15 cellular contexts compared by ENCODE assay signal in genomic region chr5:175596818-175597217, GRCh38.
"Had no signal": no experiment of that assay in that cellular context is flagged by ENCODE, and none has a peak within 500 bp of the region (broad histone marks: within the 10 kb centered on the region; RNA-seq: fewer than 3 reads in every experiment).

No MANE protein-coding gene starts in this region.

- DNase-seq: esophagus squamous epithelium; foreskin fibroblast; glutamatergic neuron; immature natural killer cell; naive thymus-derived CD4-positive, alpha-beta T cell; right cardiac atrium; stimulated activated CD4-positive, alpha-beta T cell treated with anti-CD3 and anti-CD28 coated beads, Interleukin-4, amount 100 ng/mL, for 1 hour; stimulated activated CD8-positive, alpha-beta memory T cell treated with anti-CD3 and anti-CD28 coated beads, Interleukin-4, amount 100 ng/mL, for 48 hours; stimulated activated naive CD8-positive, alpha-beta T cell treated with anti-CD3 and anti-CD28 coated beads, Interleukin-15, Interleukin-2, amounts not matched to agents 100 U/mL and 50 U/mL, for 24 hours; tibial artery; uterus had no signal

- ATAC-seq: gastroesophageal sphincter; naive thymus-derived CD4-positive, alpha-beta T cell; stimulated activated effector memory CD8-positive, alpha-beta T cell treated with anti-CD3 and anti-CD28 coated beads, Interleukin-12 subunit alpha, Interleukin-12 subunit beta, amount 100 ng/mL, for 72 hours; stimulated activated naive CD8-positive, alpha-beta T cell treated with anti-CD3 and anti-CD28 coated beads, Interleukin-15, Interleukin-2, amounts not matched to agents 100 U/mL and 50 U/mL, for 24 hours had no signal

- H3K27me3 ChIP-seq: upper lobe of left lung, uterus had no signal

- H3K27ac ChIP-seq: esophagus squamous epithelium, gastroesophageal sphincter, suprapubic skin, tibial artery, upper lobe of left lung, uterus had no signal

- H3K36me3 ChIP-seq: esophagus squamous epithelium, gastroesophageal sphincter, suprapubic skin, tibial artery, upper lobe of left lung, uterus had no signal

- H3K4me1 ChIP-seq: esophagus squamous epithelium, gastroesophageal sphincter, suprapubic skin, tibial artery, upper lobe of left lung, uterus had no signal

- H3K4me3 ChIP-seq: esophagus squamous epithelium, gastroesophageal sphincter, suprapubic skin, tibial artery, upper lobe of left lung, uterus had no signal

- H3K9me3 ChIP-seq: esophagus squamous epithelium, gastroesophageal sphincter, suprapubic skin, tibial artery, upper lobe of left lung, uterus had no signal
